In genomic region chr9:97918641-97919040, GRCh38 we compare ENCODE assay signal across 20 cellular contexts. TPM values are rescaled to one million over a fixed set of nuclear protein-coding genes. Genes with fewer than 3 reads are reported as not detected.
A peak's percentile ranks its signal among the peaks of the same experiment; 100 is the strongest.
DNase-seq lines count a peak whose midpoint lies in the region; ATAC-seq and TF ChIP-seq lines count a peak whose summit lies in the region.
"Had no signal": no experiment of that assay in that cellular context is flagged by ENCODE, and none has a peak within 500 bp of the region (broad histone marks: within the 10 kb centered on the region; RNA-seq: fewer than 3 reads in every experiment).

No MANE protein-coding gene starts in this region.

- peak overlapping the region; percentile 40 for H3K9ac ChIP-seq in Loucy (ENCODE audit: low read depth, low read length, poor library complexity, severe bottlenecking)
- no peak overlapping the region for H3K9ac ChIP-seq in smooth muscle cell (ENCODE audit: low read depth)
- H3K9ac ChIP-seq: SK-N-SH had no signal

- TF ChIP-seq CTCF in Loucy (conservative IDR thresholded peaks at IDR 0.05; ENCODE audit: low read length), result no peak
- TF ChIP-seq CTCF in smooth muscle cell (IDR thresholded peaks at IDR 0.05; ENCODE audit: borderline replicate concordance, insufficient read depth, poor library complexity, severe bottlenecking), result no peak

- CTCF ChIA-PET in activated CD4-positive, alpha-beta T cell treated with anti-CD3 and anti-CD28 coated beads, Interleukin-2, amount 10 ng/mL, durations not matched to agents 7 days and 5 days (lab: Charles Lee), result interaction anchor here (1.0 to 2.3 kb wide), 2 partner anchors 9 to 273 kb away, joined by 3 to 8 read pairs; no protein-coding TSS in a partner anchor
- CTCF ChIA-PET in naive thymus-derived CD4-positive, alpha-beta T cell (lab: Charles Lee), result interaction anchor here (1.4 kb wide), 1 partner anchor 10 kb away, joined by 4 read pairs; no protein-coding TSS in a partner anchor

- peak overlapping the region; percentile 99 for H3K27ac Mint-ChIP-seq in activated CD4-positive, alpha-beta T cell treated with anti-CD3 and anti-CD28 coated beads, Interleukin-2, amount 10 ng/mL, durations not matched to agents 7 days and 5 days
- peak overlapping the region; percentile 97 for H3K27ac Mint-ChIP-seq in activated T-helper 2 cell treated with anti-CD3 and anti-CD28 coated beads, Interferon-gamma antibody, Interleukin-2, Interleukin-4, amounts not matched to agents 10 μg/mL and 5 μg/mL and 100 μg/mL, durations not matched to agents 14 hours and 24 hours and 36 hours
- H3K27ac Mint-ChIP-seq in naive thymus-derived CD4-positive, alpha-beta T cell, result peak overlapping the region; percentile 97 to 100 (median 99)

- H3K4me2 ChIP-seq in Loucy (ENCODE audit: low read depth, low read length, poor library complexity, severe bottlenecking), result peak overlapping the region; percentile 25
- H3K4me2 ChIP-seq in smooth muscle cell, result no peak overlapping the region
- H3K4me2 ChIP-seq: SK-N-SH had no signal

- H2AFZ ChIP-seq in Loucy (ENCODE audit: low read length), result no peak overlapping the region
- no peak overlapping the region for H2AFZ ChIP-seq in smooth muscle cell (ENCODE audit: low read depth)

- peak overlapping the region; percentile 96 for H3K4me3 Mint-ChIP-seq in activated CD4-positive, alpha-beta T cell treated with anti-CD3 and anti-CD28 coated beads, Interleukin-2, amount 10 ng/mL, durations not matched to agents 7 days and 5 days
- peak overlapping the region; percentile 85 for H3K4me3 Mint-ChIP-seq in activated T-helper 2 cell treated with anti-CD3 and anti-CD28 coated beads, Interferon-gamma antibody, Interleukin-2, Interleukin-4, amounts not matched to agents 10 μg/mL and 5 μg/mL and 100 μg/mL, durations not matched to agents 14 hours and 24 hours and 36 hours (ENCODE audit: low read depth)
- H3K4me3 Mint-ChIP-seq in naive thymus-derived CD4-positive, alpha-beta T cell, result peak overlapping the region; percentile 78 to 97 (median 90)
- H3K4me3 Mint-ChIP-seq: neural crest cell had no signal

- 91% methylated on average over 4 of the region's 4 CpGs for WGBS in smooth muscle cell (ENCODE audit: low lambda C conversion rate)

- no peaks in the 10 kb centered on the region for H3K9me3 ChIP-seq in Loucy (ENCODE audit: insufficient read depth, low read depth, low read length)
- no peaks in the 10 kb centered on the region for H3K9me3 ChIP-seq in naive thymus-derived CD4-positive, alpha-beta T cell (ENCODE audit: control insufficient read depth in 2 of 3, low read length in 3 of 3)
- H3K9me3 ChIP-seq in smooth muscle cell (replicated peaks; ENCODE audit: low read depth), result no peaks in the 10 kb centered on the region
- H3K9me3 ChIP-seq: SK-N-SH had no signal

- intact Hi-C loops in activated T-helper 2 cell treated with anti-CD3 and anti-CD28 coated beads, Interferon-gamma antibody, Interleukin-2, Interleukin-4, amounts not matched to agents 10 μg/mL and 5 μg/mL and 100 μg/mL, durations not matched to agents 14 hours and 24 hours and 36 hours (cut with micrococcal nuclease), result no loop called here
- intact Hi-C loops in naive thymus-derived CD4-positive, alpha-beta T cell (cut with micrococcal nuclease), result loop anchor here (1.0 kb wide), 2 partner anchors 11 to 13 kb away; no protein-coding TSS in a partner anchor

- no peaks in the 10 kb centered on the region for H3K9me3 Mint-ChIP-seq in activated CD4-positive, alpha-beta T cell treated with anti-CD3 and anti-CD28 coated beads, Interleukin-2, amount 10 ng/mL, durations not matched to agents 7 days and 5 days
- no peaks in the 10 kb centered on the region for H3K9me3 Mint-ChIP-seq in activated T-helper 2 cell treated with anti-CD3 and anti-CD28 coated beads, Interferon-gamma antibody, Interleukin-2, Interleukin-4, amounts not matched to agents 10 μg/mL and 5 μg/mL and 100 μg/mL, durations not matched to agents 14 hours and 24 hours and 36 hours
- H3K9me3 Mint-ChIP-seq in naive thymus-derived CD4-positive, alpha-beta T cell, result peaks cover 0 to 18% (median 0%) of the 10 kb centered on the region in 11 donors

- H3F3A ChIP-seq in Loucy (ENCODE audit: low read depth) (peaks cover 3% of the 10 kb centered on the region; the same call in 1 of the 2 replicates), smooth muscle cell (ENCODE audit: low read depth) (peaks cover 3% of the 10 kb centered on the region)

- H3K27ac ChIP-seq in naive thymus-derived CD4-positive, alpha-beta T cell (ENCODE audit: low read depth, low read length), result peak overlapping the region; percentile 98
- no peak overlapping the region for H3K27ac ChIP-seq in smooth muscle cell (ENCODE audit: low read depth)
- H3K27ac ChIP-seq: C4-2B had no signal

- peaks cover 63% of the 10 kb centered on the region for H3K4me1 Mint-ChIP-seq in activated CD4-positive, alpha-beta T cell treated with anti-CD3 and anti-CD28 coated beads, Interleukin-2, amount 10 ng/mL, durations not matched to agents 7 days and 5 days
- peaks cover 52% of the 10 kb centered on the region for H3K4me1 Mint-ChIP-seq in activated T-helper 2 cell treated with anti-CD3 and anti-CD28 coated beads, Interferon-gamma antibody, Interleukin-2, Interleukin-4, amounts not matched to agents 10 μg/mL and 5 μg/mL and 100 μg/mL, durations not matched to agents 14 hours and 24 hours and 36 hours (ENCODE audit: low read depth)
- peaks cover 39 to 86% (median 70%) of the 10 kb centered on the region in 7 donors for H3K4me1 Mint-ChIP-seq in naive thymus-derived CD4-positive, alpha-beta T cell

- DNase-seq in activated CD4-positive, alpha-beta T cell treated with anti-CD3 and anti-CD28 coated beads, Interleukin-2, amount 10 ng/mL, durations not matched to agents 7 days and 5 days, result no peak
- DNase-seq in activated CD4-positive, alpha-beta T cell treated with anti-CD3 and anti-CD28 coated beads, Interleukin-2, amount 50 U/mL, for 1 hour, result no peak
- no peak for DNase-seq in activated T-helper 2 cell treated with anti-CD3 and anti-CD28 coated beads, Interferon-gamma antibody, Interleukin-2, Interleukin-4, amounts not matched to agents 10 μg/mL and 5 μg/mL and 100 μg/mL, durations not matched to agents 14 hours and 24 hours and 36 hours (ENCODE audit: low spot score)
- DNase-seq in naive thymus-derived CD4-positive, alpha-beta T cell, result peak in 6 of 9 donors; percentile 47 to 66 (median 64)
- DNase-seq in smooth muscle cell (lab: John Stamatoyannopoulos, UW; ENCODE audit: unreplicated experiment), result no peak
- DNase-seq in GM03348 (ENCODE audit: low spot score), result no peak
- DNase-seq: caudate nucleus; effector CD8-positive, alpha-beta T cell; kidney glomerular epithelial cell; mesendoderm; NCI-H1417; NCI-H2171; NCI-H82; SK-N-SH had no signal

- no peaks in the 10 kb centered on the region for H3K79me2 ChIP-seq in Loucy (ENCODE audit: insufficient read depth, low read length)
- H3K79me2 ChIP-seq in smooth muscle cell (ENCODE audit: low read depth), result no peaks in the 10 kb centered on the region

- H3K4me1 ChIP-seq in Loucy (ENCODE audit: insufficient read depth, low read length, poor library complexity, severe bottlenecking) (peaks cover 22% of the 10 kb centered on the region), smooth muscle cell (ENCODE audit: low read depth) (peaks cover 8% of the 10 kb centered on the region)
- peaks cover 40 to 48% of the 10 kb centered on the region in 2 donors for H3K4me1 ChIP-seq in naive thymus-derived CD4-positive, alpha-beta T cell (ENCODE audit: control insufficient read depth in 2 of 2, insufficient read depth in 2 of 2, low read length in 2 of 2)

- peaks cover 48% of the 10 kb centered on the region for H3K36me3 Mint-ChIP-seq in activated CD4-positive, alpha-beta T cell treated with anti-CD3 and anti-CD28 coated beads, Interleukin-2, amount 10 ng/mL, durations not matched to agents 7 days and 5 days (ENCODE audit: low read depth)
- peaks cover 37% of the 10 kb centered on the region for H3K36me3 Mint-ChIP-seq in activated T-helper 2 cell treated with anti-CD3 and anti-CD28 coated beads, Interferon-gamma antibody, Interleukin-2, Interleukin-4, amounts not matched to agents 10 μg/mL and 5 μg/mL and 100 μg/mL, durations not matched to agents 14 hours and 24 hours and 36 hours (ENCODE audit: low read depth)
- peaks cover 0 to 36% (median 32%) of the 10 kb centered on the region in 5 donors for H3K36me3 Mint-ChIP-seq in naive thymus-derived CD4-positive, alpha-beta T cell

- POLR2A ChIA-PET in activated CD4-positive, alpha-beta T cell treated with anti-CD3 and anti-CD28 coated beads, Interleukin-2, amount 10 ng/mL, durations not matched to agents 7 days and 5 days (lab: Charles Lee), result no interaction called here
- POLR2A ChIA-PET in naive thymus-derived CD4-positive, alpha-beta T cell (lab: Charles Lee), result interaction anchor here (0.7 to 15.2 kb wide), 6 partner anchors 15 to 307 kb away, joined by 3 to 715 read pairs (median 49); partner anchors contain the start of gene ANP32B

- H4K20me1 ChIP-seq in Loucy (ENCODE audit: insufficient read depth, low read length, poor library complexity, severe bottlenecking) (no peaks in the 10 kb centered on the region), smooth muscle cell (ENCODE audit: low read depth) (no peaks in the 10 kb centered on the region)

- H3K27me3 ChIP-seq in Loucy (ENCODE audit: insufficient read depth, low read length, poor library complexity, severe bottlenecking) (no peaks in the 10 kb centered on the region), smooth muscle cell (ENCODE audit: low read depth) (no peaks in the 10 kb centered on the region)
- H3K27me3 ChIP-seq in naive thymus-derived CD4-positive, alpha-beta T cell (ENCODE audit: control insufficient read depth in 2 of 2, insufficient read depth in 2 of 2, low read length in 2 of 2), result no peaks in the 10 kb centered on the region

- peaks cover 2% of the 10 kb centered on the region for H3K27me3 Mint-ChIP-seq in activated CD4-positive, alpha-beta T cell treated with anti-CD3 and anti-CD28 coated beads, Interleukin-2, amount 10 ng/mL, durations not matched to agents 7 days and 5 days
- no peaks in the 10 kb centered on the region for H3K27me3 Mint-ChIP-seq in activated T-helper 2 cell treated with anti-CD3 and anti-CD28 coated beads, Interferon-gamma antibody, Interleukin-2, Interleukin-4, amounts not matched to agents 10 μg/mL and 5 μg/mL and 100 μg/mL, durations not matched to agents 14 hours and 24 hours and 36 hours (ENCODE audit: low read depth)
- H3K27me3 Mint-ChIP-seq in naive thymus-derived CD4-positive, alpha-beta T cell, result peaks cover 0 to 5% (median 0%) of the 10 kb centered on the region in 5 donors

- H3K4me3 ChIP-seq in Loucy (ENCODE audit: low read length, poor library complexity, severe bottlenecking), result no peak overlapping the region
- H3K4me3 ChIP-seq in naive thymus-derived CD4-positive, alpha-beta T cell (ENCODE audit: low read length), result peak overlapping the region; percentile 46
- no peak overlapping the region for H3K4me3 ChIP-seq in smooth muscle cell

- no peak for ATAC-seq in naive thymus-derived CD4-positive, alpha-beta T cell
- ATAC-seq in SK-N-SH treated with all-trans-retinoic acid at 6 μM for 48 hours, result no peak
- ATAC-seq: Panc1 had no signal

- no peaks in the 10 kb centered on the region for H3K9me2 ChIP-seq in Loucy (replicated peaks; ENCODE audit: low read depth, low read length)
- H3K9me2 ChIP-seq: SK-N-SH had no signal

- no peaks in the 10 kb centered on the region for H3K36me3 ChIP-seq in Loucy (ENCODE audit: insufficient read depth, low read length)
- H3K36me3 ChIP-seq in naive thymus-derived CD4-positive, alpha-beta T cell (ENCODE audit: control insufficient read depth in 2 of 3, insufficient read depth in 3 of 3, low read length in 3 of 3), result peaks cover 3 to 16% (median 6%) of the 10 kb centered on the region in 3 experiments
- H3K36me3 ChIP-seq in smooth muscle cell (ENCODE audit: low read depth), result peaks cover 3% of the 10 kb centered on the region

RNA-seq across cellular contexts. Expression of gene TRMO, which starts 3.7 kb away (rescaled TPM):
- 10 to 100 TPM; 26.6 to 31.8 TPM for total RNA-seq in activated CD4-positive, alpha-beta T cell treated with anti-CD3 and anti-CD28 coated beads, Interleukin-2, amount 10 ng/mL, durations not matched to agents 7 days and 5 days
- total RNA-seq in activated T-helper 2 cell treated with anti-CD3 and anti-CD28 coated beads, Interferon-gamma antibody, Interleukin-2, Interleukin-4, amounts not matched to agents 10 μg/mL and 5 μg/mL and 100 μg/mL, durations not matched to agents 14 hours and 24 hours and 36 hours, result 13.4 and 15.3 TPM in 2 replicates
- total RNA-seq in naive thymus-derived CD4-positive, alpha-beta T cell, result 10 to 100 TPM; 26.8 to 55.3 (median 43.8) TPM
- 10 to 100 TPM; 24.5 to 29.3 TPM for polyA plus RNA-seq in naive thymus-derived CD4-positive, alpha-beta T cell
- total RNA-seq in smooth muscle cell, result 8.1 and 17.9 TPM in 2 replicates
- polyA plus RNA-seq in smooth muscle cell, result 5.5 and 5.8 TPM in 2 replicates

RNA-seq across cellular contexts. Expression of gene HEMGN, which starts 19.3 kb away (rescaled TPM):
- 1 to 10 TPM; 2.2 to 2.9 TPM for total RNA-seq in activated CD4-positive, alpha-beta T cell treated with anti-CD3 and anti-CD28 coated beads, Interleukin-2, amount 10 ng/mL, durations not matched to agents 7 days and 5 days
- 0.41 and 0.78 TPM in 2 replicates for total RNA-seq in activated T-helper 2 cell treated with anti-CD3 and anti-CD28 coated beads, Interferon-gamma antibody, Interleukin-2, Interleukin-4, amounts not matched to agents 10 μg/mL and 5 μg/mL and 100 μg/mL, durations not matched to agents 14 hours and 24 hours and 36 hours
- total RNA-seq in naive thymus-derived CD4-positive, alpha-beta T cell, result 1 to 10 TPM; 1.3 to 4.3 (median 2.3) TPM
- polyA plus RNA-seq in naive thymus-derived CD4-positive, alpha-beta T cell, result 10 to 100 TPM; 13.6 to 14.2 TPM
- not detected in 2 replicates for total RNA-seq in smooth muscle cell
- polyA plus RNA-seq in smooth muscle cell, result not detected in 2 replicates
- total RNA-seq: neural crest cell, ureter had no signal
- polyA plus RNA-seq: SK-N-SH had no signal

Comparison
In these comparisons a context has a peak if more than half of its experiments do, and no peak if none do; other contexts are left out.
1. DNase-seq: peak in naive thymus-derived CD4-positive, alpha-beta T cell (6 of 9); none in activated CD4-positive, alpha-beta T cell treated with anti-CD3 and anti-CD28 coated beads, Interleukin-2, amount 10 ng/mL, durations not matched to agents 7 days and 5 days (single experiment), activated CD4-positive, alpha-beta T cell treated with anti-CD3 and anti-CD28 coated beads, Interleukin-2, amount 50 U/mL, for 1 hour (single experiment), activated T-helper 2 cell treated with anti-CD3 and anti-CD28 coated beads, Interferon-gamma antibody, Interleukin-2, Interleukin-4, amounts not matched to agents 10 μg/mL and 5 μg/mL and 100 μg/mL, durations not matched to agents 14 hours and 24 hours and 36 hours (single experiment), smooth muscle cell (single experiment) and GM03348 (single experiment).
2. Peak in every context shown above with its lines, with median percentiles within 50 percentile points of each other: H3K27ac Mint-ChIP-seq and H3K4me3 Mint-ChIP-seq.